ENCODE assay signal across 16 cellular contexts in the genomic region with DNA sequence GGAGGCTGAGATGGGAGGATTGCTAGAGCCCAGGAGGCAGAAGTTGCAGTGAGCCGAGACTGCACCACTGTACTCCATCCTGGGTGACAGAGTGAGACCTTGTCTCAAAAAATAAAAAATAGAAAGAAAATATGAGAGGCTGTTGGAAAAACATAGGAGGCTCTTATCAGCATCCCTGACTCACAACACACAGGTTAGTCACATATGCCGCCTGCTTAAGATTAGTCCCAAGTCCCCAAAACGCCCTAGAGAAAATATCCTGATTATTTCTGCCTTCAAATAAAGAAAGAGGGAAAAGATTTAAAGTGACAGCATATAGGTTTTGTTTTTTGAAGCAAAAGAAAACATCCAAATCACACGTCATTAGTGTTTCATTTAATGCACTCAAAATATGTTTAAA. TPM values are rescaled to one million over a fixed set of nuclear protein-coding genes. Genes with fewer than 3 reads are reported as not detected.
A peak's percentile ranks its signal among the peaks of the same experiment; 100 is the strongest.
DNase-seq lines count a peak whose midpoint lies in the region; ATAC-seq and TF ChIP-seq lines count a peak whose summit lies in the region.
"Had no signal": no experiment of that assay in that cellular context is flagged by ENCODE, and none has a peak within 500 bp of the region (broad histone marks: within the 10 kb centered on the region; RNA-seq: fewer than 3 reads in every experiment).

No MANE protein-coding gene starts in this region.

- no peak for TF ChIP-seq CTCF in OCI-LY7 (conservative IDR thresholded peaks at IDR 0.05; ENCODE audit: low read length)
- no peak for TF ChIP-seq CTCF in osteoblast (IDR thresholded peaks at IDR 0.05; ENCODE audit: extremely low read depth, low read depth, low read length)

- BruUV-seq in OCI-LY7 (replicated peaks; lab: Mats Ljungman, UMichigan), result no TSS peak

- H4K20me1 ChIP-seq in OCI-LY7 (ENCODE audit: insufficient read depth, low read length) (no peaks in the 10 kb centered on the region), osteoblast (ENCODE audit: insufficient read depth, low read length) (no peaks in the 10 kb centered on the region)
- H4K20me1 ChIP-seq: BLaER1 treated with 17β-estradiol and CSF1 and Interleukin-3, amounts not matched to agents 10 nM and 100 nM had no signal

- no peaks in the 10 kb centered on the region for H3K79me2 ChIP-seq in OCI-LY7 (ENCODE audit: insufficient read depth, low read depth, low read length)
- H3K79me2 ChIP-seq in osteoblast (ENCODE audit: insufficient read depth, low read length), result no peaks in the 10 kb centered on the region

- H3K9me2 ChIP-seq in OCI-LY7 (ENCODE audit: insufficient read depth, low read length), result no peaks in the 10 kb centered on the region

- peak; percentile 34 for ATAC-seq in activated naive CD8-positive, alpha-beta T cell treated with anti-CD3 and anti-CD28 coated beads, Interleukin-2, amount 50 U/mL, for 24 hours
- ATAC-seq in HG02884 (IDR thresholded peaks at IDR 0.05; ENCODE audit: unreplicated experiment), result no peak
- ATAC-seq: CD8-positive, alpha-beta T cell; GM23338 had no signal

- H2AFZ ChIP-seq in OCI-LY7 (ENCODE audit: low read length) (peak overlapping the region; percentile 46; the same call in 1 of the 2 replicates), osteoblast (ENCODE audit: low read length) (no peak overlapping the region)

- DNase-seq in activated naive CD8-positive, alpha-beta T cell treated with anti-CD3 and anti-CD28 coated beads, Interleukin-2, amount 50 U/mL, for 24 hours, result no peak
- no peak for DNase-seq in activated naive CD8-positive, alpha-beta T cell treated with anti-CD3 and anti-CD28 coated beads for 36 hours
- no peak for DNase-seq in OCI-LY7 (ENCODE audit: low spot score)
- peak; percentile 19 for DNase-seq in osteoblast (ENCODE audit: insufficient read length, low spot score, missing footprints)
- DNase-seq in middle frontal gyrus (ENCODE audit: extremely low spot score, low spot score), result no peak
- DNase-seq: Calu3; CD8-positive, alpha-beta T cell; DMS79 treated with DMSO at 0.1 percent for 48 hours; GF-D8; HCEC 1CT had no signal

- H3K9me3 ChIP-seq in OCI-LY7 (ENCODE audit: low read length) (0 out of 2 replicates have a peak, but pooled peaks cover 4% of the 10 kb centered on the region), osteoblast (ENCODE audit: low read depth, low read length) (no peaks in the 10 kb centered on the region)

- no peak overlapping the region for H3K4me3 ChIP-seq in OCI-LY7 (ENCODE audit: low read depth, low read length, poor library complexity, severe bottlenecking)
- no peak overlapping the region for H3K4me3 ChIP-seq in osteoblast (ENCODE audit: insufficient read depth, low read length)
- H3K4me3 ChIP-seq: BLaER1 treated with 17β-estradiol and CSF1 and Interleukin-3, amounts not matched to agents 10 nM and 100 nM; GM23338 had no signal

- peaks cover 29% of the 10 kb centered on the region for H3K4me1 ChIP-seq in OCI-LY7 (ENCODE audit: insufficient read depth, low read length, poor library complexity, severe bottlenecking)
- H3K4me1 ChIP-seq in osteoblast (ENCODE audit: insufficient read depth, low read length), result no peaks in the 10 kb centered on the region

- H3K36me3 ChIP-seq in OCI-LY7 (ENCODE audit: insufficient read depth, low read length) (no peaks in the 10 kb centered on the region), osteoblast (ENCODE audit: insufficient read depth, low read length) (no peaks in the 10 kb centered on the region)
- H3K36me3 ChIP-seq: BLaER1 treated with 17β-estradiol and CSF1 and Interleukin-3, amounts not matched to agents 10 nM and 100 nM had no signal

- no peak overlapping the region for H3K4me3 Mint-ChIP-seq in activated naive CD8-positive, alpha-beta T cell treated with anti-CD3 and anti-CD28 coated beads, Interleukin-2, amount 50 U/mL, for 24 hours
- no peak overlapping the region for H3K4me3 Mint-ChIP-seq in activated naive CD8-positive, alpha-beta T cell treated with anti-CD3 and anti-CD28 coated beads for 36 hours
- H3K4me3 Mint-ChIP-seq: B cell; CD8-positive, alpha-beta T cell; GM23338 had no signal

- POLR2A ChIA-PET in OCI-LY7 (lab: Charles Lee), result interaction anchor here (0.6 kb wide), 1 partner anchor 37 kb away, joined by 3 read pairs; no protein-coding TSS in a partner anchor

- CTCF ChIA-PET in OCI-LY7 (lab: Charles Lee; ENCODE audit: unreplicated experiment), result no interaction called here

- H3K27ac ChIP-seq in OCI-LY7 (ENCODE audit: low read depth, low read length, poor library complexity, severe bottlenecking) (no peak overlapping the region), osteoblast (ENCODE audit: low read depth, low read length) (no peak overlapping the region)
- H3K27ac ChIP-seq: BLaER1 treated with 17β-estradiol and CSF1 and Interleukin-3, amounts not matched to agents 10 nM and 100 nM; HL-60 had no signal

- H3K4me1 Mint-ChIP-seq in activated naive CD8-positive, alpha-beta T cell treated with anti-CD3 and anti-CD28 coated beads, Interleukin-2, amount 50 U/mL, for 24 hours, result peaks cover 50% of the 10 kb centered on the region
- peaks cover 30% of the 10 kb centered on the region for H3K4me1 Mint-ChIP-seq in activated naive CD8-positive, alpha-beta T cell treated with anti-CD3 and anti-CD28 coated beads for 36 hours
- H3K4me1 Mint-ChIP-seq: GM23338 had no signal

- peak overlapping the region; percentile 21 for H3K27ac Mint-ChIP-seq in activated naive CD8-positive, alpha-beta T cell treated with anti-CD3 and anti-CD28 coated beads, Interleukin-2, amount 50 U/mL, for 24 hours
- H3K27ac Mint-ChIP-seq in activated naive CD8-positive, alpha-beta T cell treated with anti-CD3 and anti-CD28 coated beads for 36 hours, result no peak overlapping the region
- H3K27ac Mint-ChIP-seq: B cell; CD8-positive, alpha-beta T cell; GM23338 had no signal

- peaks cover 4% of the 10 kb centered on the region for H3K9me3 Mint-ChIP-seq in activated naive CD8-positive, alpha-beta T cell treated with anti-CD3 and anti-CD28 coated beads, Interleukin-2, amount 50 U/mL, for 24 hours
- peaks cover 1% of the 10 kb centered on the region for H3K9me3 Mint-ChIP-seq in activated naive CD8-positive, alpha-beta T cell treated with anti-CD3 and anti-CD28 coated beads for 36 hours
- H3K9me3 Mint-ChIP-seq: CD8-positive, alpha-beta T cell; GM23338 had no signal

- H3K36me3 Mint-ChIP-seq in activated naive CD8-positive, alpha-beta T cell treated with anti-CD3 and anti-CD28 coated beads, Interleukin-2, amount 50 U/mL, for 24 hours (ENCODE audit: low read depth), result no peaks in the 10 kb centered on the region
- no peaks in the 10 kb centered on the region for H3K36me3 Mint-ChIP-seq in activated naive CD8-positive, alpha-beta T cell treated with anti-CD3 and anti-CD28 coated beads for 36 hours
- H3K36me3 Mint-ChIP-seq: CD8-positive, alpha-beta T cell had no signal

- intact Hi-C loops in OCI-LY7 (cut with micrococcal nuclease; ENCODE audit: unreplicated experiment), result no loop called here

- H3K27me3 Mint-ChIP-seq in activated naive CD8-positive, alpha-beta T cell treated with anti-CD3 and anti-CD28 coated beads, Interleukin-2, amount 50 U/mL, for 24 hours, result peaks cover 3% of the 10 kb centered on the region
- peaks cover 3% of the 10 kb centered on the region for H3K27me3 Mint-ChIP-seq in activated naive CD8-positive, alpha-beta T cell treated with anti-CD3 and anti-CD28 coated beads for 36 hours

- H3K27me3 ChIP-seq in osteoblast (ENCODE audit: insufficient read depth, low read length), result no peaks in the 10 kb centered on the region

- 0 out of 2 replicates have a peak overlapping the region, but pooled peaks have one; percentile 59 for H3K4me2 ChIP-seq in OCI-LY7 (ENCODE audit: low read length)
- H3K4me2 ChIP-seq in osteoblast (ENCODE audit: insufficient read depth, low read length), result no peak overlapping the region
- H3K4me2 ChIP-seq: GM23338 had no signal

RNA-seq across cellular contexts. Expression of gene GALM, which starts 29.8 kb away (rescaled TPM):
- total RNA-seq in activated naive CD8-positive, alpha-beta T cell treated with anti-CD3 and anti-CD28 coated beads for 36 hours, result 10 to 100 TPM; 42.0 to 42.2 TPM
- 2.9 and 5.5 TPM in 2 replicates for total RNA-seq in OCI-LY7 (2014; rRNA removed; shearing (Covaris generic))
- 9.0 and 10.8 TPM in 2 replicates for total RNA-seq in OCI-LY7 (2022)
- 50.7 and 54.2 TPM in 2 replicates for total RNA-seq in osteoblast
- total RNA-seq: HT1080 had no signal

RNA-seq across cellular contexts. Expression of gene HNRNPLL, which starts 33.3 kb away (rescaled TPM):
- total RNA-seq in activated naive CD8-positive, alpha-beta T cell treated with anti-CD3 and anti-CD28 coated beads for 36 hours, result 10 to 100 TPM; 50.6 to 52.2 TPM
- 7.2 and 7.6 TPM in 2 replicates for total RNA-seq in OCI-LY7 (2014; rRNA removed; shearing (Covaris generic))
- total RNA-seq in OCI-LY7 (2022) (47.2 and 47.9 TPM in 2 replicates), osteoblast (46.0 and 53.9 TPM in 2 replicates)
